Comparison of ENCODE assay signal across 30 cellular contexts in the genomic region with DNA sequence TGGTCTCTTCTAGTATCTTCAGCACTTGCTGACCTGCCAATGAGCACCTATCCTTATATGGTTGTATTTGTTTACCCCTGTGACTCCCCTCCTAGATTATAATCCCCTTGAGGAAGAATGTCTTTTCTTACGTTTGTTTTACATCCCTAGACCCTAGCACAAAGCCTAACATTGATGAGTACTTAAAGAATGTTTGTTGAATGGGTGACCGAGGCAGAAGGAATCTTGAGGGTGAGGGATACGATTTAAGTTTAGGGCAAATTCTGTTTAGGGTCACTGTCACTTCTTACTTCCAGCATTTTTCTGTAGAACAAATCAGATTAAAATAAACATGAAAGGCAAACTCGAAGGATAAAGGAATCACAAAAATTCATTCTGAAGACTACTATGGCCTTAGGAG.
"Had no signal": no experiment of that assay in that cellular context is flagged by ENCODE, and none has a peak within 500 bp of the region (broad histone marks: within the 10 kb centered on the region; RNA-seq: fewer than 3 reads in every experiment).

No MANE protein-coding gene starts in this region.

- H3K4me1 Mint-ChIP-seq: activated CD4-positive, alpha-beta T cell treated with anti-CD3 and anti-CD28 coated beads, Interleukin-2, amount 10 ng/mL, durations not matched to agents 24 days and 14 days; activated naive CD8-positive, alpha-beta T cell treated with anti-CD3 and anti-CD28 coated beads, Interleukin-2, amount 10 ng/mL, durations not matched to agents 7 days and 5 days; activated T-helper 17 cell treated with anti-CD3 and anti-CD28 coated beads, Interleukin-2, amount 50 U/mL, for 72 hours had no signal

- H3K9me3 Mint-ChIP-seq: activated CD8-positive, alpha-beta T cell treated with anti-CD3 and anti-CD28 coated beads for 36 hours; activated naive CD8-positive, alpha-beta T cell treated with anti-CD3 and anti-CD28 coated beads, Interleukin-2, amount 10 ng/mL, durations not matched to agents 7 days and 5 days; activated T-helper 17 cell treated with anti-CD3 and anti-CD28 coated beads, Interleukin-2, amount 50 U/mL, for 72 hours had no signal

- H3K4me3 ChIP-seq: adrenal gland, body of pancreas, breast epithelium had no signal

- H3K27ac ChIP-seq: adrenal gland, body of pancreas, breast epithelium, VCaP had no signal

- H3K4me1 ChIP-seq: breast epithelium had no signal

- H3K27ac Mint-ChIP-seq: activated CD4-positive, alpha-beta T cell treated with anti-CD3 and anti-CD28 coated beads, Interleukin-2, amount 10 ng/mL, durations not matched to agents 24 days and 14 days; activated CD8-positive, alpha-beta T cell treated with anti-CD3 and anti-CD28 coated beads for 36 hours; activated naive CD8-positive, alpha-beta T cell treated with anti-CD3 and anti-CD28 coated beads, Interleukin-2, amount 10 ng/mL, durations not matched to agents 7 days and 5 days; activated T-cell treated with anti-CD3 and anti-CD28 coated beads, Interleukin-2, amount 50 U/mL, for 72 hours; activated T-helper 17 cell treated with anti-CD3 and anti-CD28 coated beads, Interleukin-2, amount 50 U/mL, for 72 hours had no signal

- H3K36me3 Mint-ChIP-seq: activated naive CD8-positive, alpha-beta T cell treated with anti-CD3 and anti-CD28 coated beads, Interleukin-2, amount 10 ng/mL, durations not matched to agents 7 days and 5 days had no signal

- H3K9me3 ChIP-seq: adrenal gland, body of pancreas, breast epithelium had no signal

- DNase-seq: activated CD4-positive, alpha-beta T cell treated with anti-CD3 and anti-CD28 coated beads, Interleukin-2, amount 10 ng/mL, durations not matched to agents 24 days and 14 days; activated CD4-positive, alpha-beta T cell treated with anti-CD3 and anti-CD28 coated beads, Interleukin-2, amount 50 U/mL, for 4 hours; activated CD4-positive, CD25-positive, alpha-beta regulatory T cell; activated CD8-positive, alpha-beta T cell treated with anti-CD3 and anti-CD28 coated beads for 36 hours; activated effector memory CD4-positive, alpha-beta T cell treated with anti-CD3 and anti-CD28 coated beads, Interleukin-2, amount 50 U/mL, for 16 hours; activated naive CD4-positive, alpha-beta T cell; activated naive CD4-positive, alpha-beta T cell treated with anti-CD3 and anti-CD28 coated beads, Interleukin-2, amount 50 U/mL, for 16 hours; activated naive CD8-positive, alpha-beta T cell treated with anti-CD3 and anti-CD28 coated beads, Interleukin-2, amount 10 ng/mL, durations not matched to agents 7 days and 5 days; activated T-cell treated with anti-CD3 and anti-CD28 coated beads, Interleukin-2, amount 50 U/mL, for 1 hour; activated T-cell treated with anti-CD3 and anti-CD28 coated beads, Interleukin-2, amount 50 U/mL, for 72 hours; adrenal gland; body of pancreas; Karpas-422; NCI-H1105; NCI-H1417 treated with DMSO at 0.1 percent for 48 hours; NCI-H1930; NCI-H2081 treated with DMSO at 0.1 percent for 48 hours; NCI-H226; NCI-H446 treated with DMSO at 0.1 percent for 48 hours; NCI-H524; NCI-H69; NCI-H82; Right ventricle myocardium superior; SW 1271; T-helper 1 cell; T-helper 2 cell; T-helper 9 cell had no signal

- H3K4me3 Mint-ChIP-seq: activated CD4-positive, alpha-beta T cell treated with anti-CD3 and anti-CD28 coated beads, Interleukin-2, amount 10 ng/mL, durations not matched to agents 24 days and 14 days; activated CD8-positive, alpha-beta T cell treated with anti-CD3 and anti-CD28 coated beads for 36 hours; activated naive CD8-positive, alpha-beta T cell treated with anti-CD3 and anti-CD28 coated beads, Interleukin-2, amount 10 ng/mL, durations not matched to agents 7 days and 5 days; activated T-cell treated with anti-CD3 and anti-CD28 coated beads, Interleukin-2, amount 50 U/mL, for 72 hours; activated T-helper 17 cell treated with anti-CD3 and anti-CD28 coated beads, Interleukin-2, amount 50 U/mL, for 72 hours had no signal

- H3K27me3 ChIP-seq: adrenal gland, body of pancreas, breast epithelium had no signal

- ATAC-seq: activated CD8-positive, alpha-beta T cell treated with anti-CD3 and anti-CD28 coated beads for 36 hours; activated T-cell treated with anti-CD3 and anti-CD28 coated beads, Interleukin-2, amount 50 U/mL, for 72 hours; activated T-helper 17 cell treated with anti-CD3 and anti-CD28 coated beads, Interleukin-2, amount 50 U/mL, for 72 hours; body of pancreas had no signal

- H3K36me3 ChIP-seq: adrenal gland, breast epithelium had no signal
